Comparison of ENCODE assay signal across 19 cellular contexts in genomic region chr10:116211682-116212081, GRCh38.
DNase-seq lines count a peak whose midpoint lies in the region; ATAC-seq and TF ChIP-seq lines count a peak whose summit lies in the region.
"Had no signal": no experiment of that assay in that cellular context is flagged by ENCODE, and none has a peak within 500 bp of the region (broad histone marks: within the 10 kb centered on the region; RNA-seq: fewer than 3 reads in every experiment).

No MANE protein-coding gene starts in this region.

- H3K27me3 ChIP-seq in GM23248 (replicated peaks; ENCODE audit: insufficient read depth): peaks cover 9% of the 10 kb centered on the region

- H3K36me3 Mint-ChIP-seq in WTC11 (no peaks in the 10 kb centered on the region), nephron progenitor cell (ENCODE audit: low read depth) (no peaks in the 10 kb centered on the region)
- H3K36me3 Mint-ChIP-seq: activated naive CD4-positive, alpha-beta T cell treated with anti-CD3 and anti-CD28 coated beads, Interleukin-2, amount 10 ng/mL, durations not matched to agents 7 days and 5 days; naive thymus-derived CD8-positive, alpha-beta T cell had no signal

- no peak overlapping the region for H2AFZ ChIP-seq in GM23248

- H3K4me3 ChIP-seq in GM23248 (no peak overlapping the region), astrocyte of the cerebellum (ENCODE audit: low read depth, low read length) (no peak overlapping the region)
- H3K4me3 ChIP-seq: A549 had no signal

- H3K9me2 ChIP-seq in GM23248 (ENCODE audit: insufficient read depth): no peaks in the 10 kb centered on the region

- ATAC-seq in WTC11: no peak
- ATAC-seq: A549; naive thymus-derived CD8-positive, alpha-beta T cell; PC-3 had no signal

- H3K4me3 Mint-ChIP-seq in WTC11 (no peak overlapping the region), nephron progenitor cell (no peak overlapping the region)
- H3K4me3 Mint-ChIP-seq: activated B cell treated with CpG ODN at 0.5 μM for 24 hours; activated naive CD4-positive, alpha-beta T cell treated with anti-CD3 and anti-CD28 coated beads, Interleukin-2, amount 10 ng/mL, durations not matched to agents 7 days and 5 days; H9; naive thymus-derived CD8-positive, alpha-beta T cell had no signal

- H3F3A ChIP-seq in GM23248 (ENCODE audit: insufficient read depth): no peaks in the 10 kb centered on the region

- H3K4me2 ChIP-seq in GM23248 (ENCODE audit: unreplicated experiment): no peak overlapping the region
- H3K4me2 ChIP-seq: A549 had no signal

- H4K20me1 ChIP-seq in GM23248 (ENCODE audit: insufficient read depth): no peaks in the 10 kb centered on the region

- no peaks in the 10 kb centered on the region for H3K79me2 ChIP-seq in GM23248 (ENCODE audit: insufficient read depth)

- 0% methylated on average over 1 of the region's 1 CpG for WGBS in GM23248 (ENCODE audit: low coverage in 1 of 2, low lambda C conversion rate in 2 of 2, missing lambda C conversion rate in 2 of 2), 2 experiments

- no peak overlapping the region for H3K27ac ChIP-seq in GM23248
- H3K27ac ChIP-seq: A549 had no signal

- no peak overlapping the region for H3K9ac ChIP-seq in GM23248

- H3K27ac Mint-ChIP-seq in WTC11 (no peak overlapping the region), nephron progenitor cell (no peak overlapping the region)
- H3K27ac Mint-ChIP-seq: activated B cell treated with CpG ODN at 0.5 μM for 24 hours; activated naive CD4-positive, alpha-beta T cell treated with anti-CD3 and anti-CD28 coated beads, Interleukin-2, amount 10 ng/mL, durations not matched to agents 7 days and 5 days; H9; naive thymus-derived CD8-positive, alpha-beta T cell had no signal

- in situ Hi-C loops in GM23248 (cut with MboI) (no loop called here), astrocyte of the cerebellum (cut with HindIII; ENCODE audit: low sequenced_read_pairs) (no loop called here)

- H3K36me3 ChIP-seq in GM23248 (ENCODE audit: low read depth): no peaks in the 10 kb centered on the region

- peaks cover 6% of the 10 kb centered on the region; the same call in 1 of the 2 replicates for H3K4me1 ChIP-seq in GM23248 (ENCODE audit: insufficient read depth)

- H3K4me1 Mint-ChIP-seq in WTC11: no peaks in the 10 kb centered on the region
- H3K4me1 Mint-ChIP-seq in nephron progenitor cell: peaks cover 48% of the 10 kb centered on the region
- H3K4me1 Mint-ChIP-seq: activated B cell treated with CpG ODN at 0.5 μM for 24 hours; activated naive CD4-positive, alpha-beta T cell treated with anti-CD3 and anti-CD28 coated beads, Interleukin-2, amount 10 ng/mL, durations not matched to agents 7 days and 5 days; naive thymus-derived CD8-positive, alpha-beta T cell had no signal

- DNase-seq in A172 (ENCODE audit: low spot score) (peak; percentile 63), GM23248 (peak; percentile 77), astrocyte of the cerebellum (ENCODE audit: low read depth) (peak; percentile 76), kidney glomerular epithelial cell (lab: John Stamatoyannopoulos, UW) (peak; percentile 37), NCI-H1417 (lab: John Stamatoyannopoulos, UW) (no peak), WTC11 (ENCODE audit: low spot score) (no peak), nephron progenitor cell (no peak)
- no peak for DNase-seq in stimulated activated CD4-positive, alpha-beta T cell treated with anti-CD3 and anti-CD28 coated beads, Interleukin-1b, Interleukin-23, amount 100 ng/mL, for 48 hours
- DNase-seq: activated B cell treated with CpG ODN at 0.5 μM for 24 hours; activated naive CD4-positive, alpha-beta T cell treated with anti-CD3 and anti-CD28 coated beads, Interleukin-2, amount 10 ng/mL, durations not matched to agents 7 days and 5 days; caudate nucleus; H9; Kasumi-1; naive thymus-derived CD8-positive, alpha-beta T cell; NCI-H1930; NCI-H524; PC-3; stimulated activated CD4-positive, alpha-beta T cell treated with anti-CD3 and anti-CD28 coated beads, Interleukin-4, amount 100 ng/mL, for 24 hours had no signal

- H3K9me3 Mint-ChIP-seq in WTC11 (no peaks in the 10 kb centered on the region), nephron progenitor cell (no peaks in the 10 kb centered on the region)
- H3K9me3 Mint-ChIP-seq: activated B cell treated with CpG ODN at 0.5 μM for 24 hours; activated naive CD4-positive, alpha-beta T cell treated with anti-CD3 and anti-CD28 coated beads, Interleukin-2, amount 10 ng/mL, durations not matched to agents 7 days and 5 days; H9 had no signal

- no peaks in the 10 kb centered on the region for H3K27me3 Mint-ChIP-seq in WTC11 (ENCODE audit: low read depth)
- H3K27me3 Mint-ChIP-seq in nephron progenitor cell (ENCODE audit: low read depth, poor library complexity): peaks cover 10% of the 10 kb centered on the region
- H3K27me3 Mint-ChIP-seq: activated B cell treated with CpG ODN at 0.5 μM for 24 hours; activated naive CD4-positive, alpha-beta T cell treated with anti-CD3 and anti-CD28 coated beads, Interleukin-2, amount 10 ng/mL, durations not matched to agents 7 days and 5 days; naive thymus-derived CD8-positive, alpha-beta T cell had no signal

- TF ChIP-seq CTCF in astrocyte of the cerebellum (IDR thresholded peaks at IDR 0.05; ENCODE audit: low read depth, low read length, missing control alignments) (no peak), WTC11 (IDR thresholded peaks at IDR 0.05) (no peak), nephron progenitor cell (IDR thresholded peaks at IDR 0.05) (no peak)

- CTCF ChIA-PET in WTC11 (lab: Charles Lee): no interaction called here

- no peaks in the 10 kb centered on the region for H3K9me3 ChIP-seq in GM23248 (ENCODE audit: low read depth)
- H3K9me3 ChIP-seq: A549 had no signal

- POLR2A ChIA-PET in WTC11 (lab: Charles Lee): no interaction called here

TF ChIP-seq in WTC11, 78 proteins besides CTCF, POLR2A, EP300 and RAD21 (continues in another document):
- no peak for TF ChIP-seq IRF2 (CRISPR knock-in tag; IDR thresholded peaks at IDR 0.05; ENCODE audit: borderline replicate concordance, low read depth)
- no peak for TF ChIP-seq ARID4B (CRISPR knock-in tag; IDR thresholded peaks at IDR 0.05; ENCODE audit: borderline replicate concordance)
- no peak for TF ChIP-seq HMGA2 (CRISPR knock-in tag; IDR thresholded peaks at IDR 0.05)
- no peak for TF ChIP-seq ZSCAN18 (CRISPR knock-in tag; IDR thresholded peaks at IDR 0.05)

Comparison
In these comparisons a context has a peak if more than half of its experiments do, and no peak if none do; other contexts are left out.
1. DNase-seq: peak in A172 (single experiment), GM23248 (single experiment), astrocyte of the cerebellum (single experiment) and kidney glomerular epithelial cell (single experiment); none in NCI-H1417 (0 of 3), stimulated activated CD4-positive, alpha-beta T cell treated with anti-CD3 and anti-CD28 coated beads, Interleukin-1b, Interleukin-23, amount 100 ng/mL, for 48 hours (single experiment), WTC11 (single experiment) and nephron progenitor cell (single experiment).